In the genomic region with DNA sequence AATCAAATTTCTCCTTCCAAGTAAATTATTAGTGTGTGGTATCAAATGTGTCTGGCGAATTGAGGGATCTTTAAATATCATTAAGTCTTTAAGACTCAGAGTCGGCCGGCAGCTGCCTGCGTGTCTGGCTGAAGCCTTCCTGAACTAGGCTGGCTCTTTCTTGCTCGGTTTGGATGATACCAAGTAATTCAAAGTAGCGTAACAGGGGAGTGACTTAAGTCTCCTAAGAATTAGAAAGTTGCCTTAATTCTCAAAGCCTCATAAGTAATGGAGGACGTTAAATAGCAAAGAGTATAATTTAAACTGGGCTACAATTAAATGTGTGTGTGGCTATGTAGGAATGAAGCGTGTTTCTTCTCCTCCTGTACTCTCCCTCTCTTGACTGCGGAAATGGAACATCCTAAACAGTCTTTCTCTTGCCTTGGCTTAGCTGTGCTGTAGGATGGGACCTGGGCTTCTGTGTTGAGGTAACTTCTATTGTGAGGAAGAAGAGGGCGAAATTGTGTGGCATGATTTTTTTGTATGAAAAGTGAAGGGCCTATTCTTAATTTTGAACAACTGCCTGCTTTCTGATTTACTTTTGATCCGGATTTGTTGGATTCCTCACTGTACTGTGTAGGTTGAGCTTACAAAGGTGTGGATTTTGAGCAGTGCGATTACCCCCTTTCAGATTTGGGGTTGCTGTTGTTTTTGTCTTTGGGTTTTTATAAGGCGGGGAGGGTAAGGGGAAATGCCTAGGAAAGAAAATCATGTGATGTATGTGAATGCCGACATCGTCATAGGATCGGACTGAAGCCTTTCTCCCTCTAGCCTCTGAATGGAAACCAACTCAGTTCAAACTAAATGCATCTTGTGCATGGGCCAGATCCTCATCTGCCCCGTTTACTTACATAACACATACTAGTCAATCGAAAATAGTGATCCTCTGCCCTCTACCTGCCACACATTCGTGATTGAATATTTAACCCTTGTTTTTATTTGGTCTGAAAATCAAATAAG, we compare ENCODE assay signal across 8 cellular contexts. TPM values are rescaled to one million over a fixed set of nuclear protein-coding genes. Genes with fewer than 3 reads are reported as not detected.
DNase-seq lines count a peak whose midpoint lies in the region; ATAC-seq and TF ChIP-seq lines count a peak whose summit lies in the region.

No MANE protein-coding gene starts in this region.

- TF ChIP-seq CTCF in psoas muscle (IDR thresholded peaks at IDR 0.05) (no peak), glutamatergic neuron (IDR thresholded peaks at IDR 0.05; ENCODE audit: partially characterized antibody, unreplicated experiment) (no peak)

- DNase-seq in ELF-1 (ENCODE audit: low read depth, low spot score) (peak; percentile 79), RPMI8226 (peak; percentile 69), Right ventricle myocardium superior (peak; percentile 70), psoas muscle (peak; percentile 35 to 66), glutamatergic neuron (no peak)
- peak; percentile 55 for DNase-seq in activated naive CD4-positive, alpha-beta T cell treated with anti-CD3 and anti-CD28 coated beads, Interleukin-2, amount 50 U/mL, for 16 hours

- H3K27me3 Mint-ChIP-seq in glutamatergic neuron (ENCODE audit: unreplicated experiment) = no peaks in the 10 kb centered on the region

- no peak overlapping the region for H3K27ac Mint-ChIP-seq in glutamatergic neuron (ENCODE audit: unreplicated experiment)

- peak overlapping the region; percentile 66 for H3K4me3 ChIP-seq in HUES6 (ENCODE audit: low read depth, low read length)
- H3K4me3 ChIP-seq in psoas muscle = peak overlapping the region; percentile 71

- H3K27ac ChIP-seq in HUES6 (ENCODE audit: low read depth, low read length) (peak overlapping the region; percentile 97), psoas muscle (peak overlapping the region; percentile 94)

- peaks cover 41% of the 10 kb centered on the region for H3K4me1 ChIP-seq in HUES6 (ENCODE audit: control insufficient read depth, insufficient read depth, low read length)
- peaks cover 74% of the 10 kb centered on the region for H3K4me1 ChIP-seq in psoas muscle

- H3K9me3 ChIP-seq in HUES6 (ENCODE audit: control insufficient read depth, insufficient read depth, low read depth, low read length) (no peaks in the 10 kb centered on the region), psoas muscle (no peaks in the 10 kb centered on the region)

- H3K27me3 ChIP-seq in HUES6 (ENCODE audit: control insufficient read depth, insufficient read depth, low read length) = no peaks in the 10 kb centered on the region
- no peaks in the 10 kb centered on the region for H3K27me3 ChIP-seq in psoas muscle (ENCODE audit: insufficient read depth in 3 of 3, low read length in 2 of 3)

- peak overlapping the region; percentile 95 for H3K9ac ChIP-seq in HUES6 (ENCODE audit: low read length)

- no peaks in the 10 kb centered on the region for H3K36me3 ChIP-seq in HUES6 (ENCODE audit: control insufficient read depth, insufficient read depth, low read length)
- H3K36me3 ChIP-seq in psoas muscle (ENCODE audit: insufficient read depth in 1 of 2, low read depth in 1 of 2) = no peaks in the 10 kb centered on the region

- no peaks in the 10 kb centered on the region for H3K36me3 Mint-ChIP-seq in glutamatergic neuron (ENCODE audit: unreplicated experiment)

- peaks cover 13% of the 10 kb centered on the region for H3K4me1 Mint-ChIP-seq in glutamatergic neuron (ENCODE audit: low read depth, unreplicated experiment)

- WGBS in psoas muscle, 3 donors = 2 to 3% (median 3%) methylated on average over 19 of the region's 19 CpGs

- H3K9me3 Mint-ChIP-seq in glutamatergic neuron (ENCODE audit: unreplicated experiment) = peaks cover 2% of the 10 kb centered on the region

- ATAC-seq in GM21576 (IDR thresholded peaks at IDR 0.05; ENCODE audit: unreplicated experiment) = peak; percentile 87
- peak; percentile 76 for ATAC-seq in Right ventricle myocardium superior (ENCODE audit: poor library complexity)
- ATAC-seq in psoas muscle = peak; percentile 78 to 80 (median 79)

- intact Hi-C loops in Right ventricle myocardium superior (cut with DNase I) (no loop called here), psoas muscle (cut with DNase I) (loop anchor here in 1 of 2 donors (2.0 to 5.0 kb wide), 2 partner anchors 29 to 301 kb away; a partner anchor contains a TSS)

- H3K4me3 Mint-ChIP-seq in glutamatergic neuron (ENCODE audit: unreplicated experiment) = no peak overlapping the region

RNA-seq across cellular contexts. Expression of a gene that starts 29.9 kb away (rescaled TPM):
- total RNA-seq in Right ventricle myocardium superior (118 TPM), psoas muscle (100 to 1,000 TPM in 3 of 4 donors, 10 to 100 TPM in 1; 95.0 to 262 (median 225) TPM), glutamatergic neuron (ENCODE audit: unreplicated experiment) (104 TPM)
- polyA plus RNA-seq in psoas muscle = 10 to 100 TPM; 30.4 to 86.4 (median 33.1) TPM
